19 cellular contexts compared by ENCODE assay signal in the genomic region with DNA sequence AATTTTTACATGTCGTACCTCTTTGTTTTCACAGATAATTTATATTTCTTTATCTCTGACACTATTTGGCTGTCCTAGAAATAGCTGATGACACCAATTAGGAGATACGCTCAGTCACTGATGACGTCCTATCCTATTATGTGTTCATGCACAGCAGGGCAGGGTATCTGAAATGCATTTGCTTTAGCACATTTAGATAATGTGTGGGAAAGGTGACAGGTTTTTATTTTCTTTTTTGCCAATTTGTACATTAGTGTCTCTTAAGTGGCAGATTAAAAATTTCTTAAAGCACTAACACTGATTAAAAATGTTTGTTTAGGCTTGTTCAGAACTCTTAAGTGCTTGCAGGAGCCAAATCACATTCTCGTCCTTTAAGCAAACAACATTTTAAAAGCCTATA. TPM values are rescaled to one million over a fixed set of nuclear protein-coding genes. Genes with fewer than 3 reads are reported as not detected.
DNase-seq lines count a peak whose midpoint lies in the region.
"Had no signal": no experiment of that assay in that cellular context is flagged by ENCODE, and none has a peak within 500 bp of the region (broad histone marks: within the 10 kb centered on the region; RNA-seq: fewer than 3 reads in every experiment).

No MANE protein-coding gene starts in this region.

- H3K4me3 ChIP-seq in GM23248 = no peak overlapping the region
- H3K4me3 ChIP-seq: esophagus muscularis mucosa, GM23338, skin epidermis had no signal

- no peaks in the 10 kb centered on the region for H3K27me3 ChIP-seq in GM23248 (replicated peaks; ENCODE audit: insufficient read depth)
- H3K27me3 ChIP-seq: esophagus muscularis mucosa had no signal

- peaks cover 45% of the 10 kb centered on the region for H3F3A ChIP-seq in GM23248 (ENCODE audit: insufficient read depth)

- WGBS in GM23248 (ENCODE audit: low coverage in 1 of 2, low lambda C conversion rate in 2 of 2, missing lambda C conversion rate in 2 of 2), 2 experiments = 91 to 97% methylated on average over 4 of the region's 4 CpGs

- peaks cover 67% of the 10 kb centered on the region for H3K4me1 ChIP-seq in GM23248 (ENCODE audit: insufficient read depth)

- H3K4me2 ChIP-seq in GM23248 (ENCODE audit: unreplicated experiment) = peak overlapping the region; percentile 3
- H3K4me2 ChIP-seq: GM23338 had no signal

- no peaks in the 10 kb centered on the region for H4K20me1 ChIP-seq in GM23248 (ENCODE audit: insufficient read depth)

- no peak overlapping the region for H2AFZ ChIP-seq in GM23248
- H2AFZ ChIP-seq: GM23338 had no signal

- no peaks in the 10 kb centered on the region for H3K9me3 ChIP-seq in GM23248 (ENCODE audit: low read depth)
- H3K9me3 ChIP-seq: esophagus muscularis mucosa had no signal

- H3K79me2 ChIP-seq in GM23248 (ENCODE audit: insufficient read depth) = no peaks in the 10 kb centered on the region

- no peak overlapping the region for H3K27ac ChIP-seq in GM23248
- H3K27ac ChIP-seq: esophagus muscularis mucosa, skin epidermis had no signal

- H3K9me2 ChIP-seq in GM23248 (ENCODE audit: insufficient read depth) = no peaks in the 10 kb centered on the region

- no peaks in the 10 kb centered on the region for H3K36me3 ChIP-seq in GM23248 (ENCODE audit: low read depth)
- H3K36me3 ChIP-seq: esophagus muscularis mucosa had no signal

- in situ Hi-C loops in GM23248 (cut with MboI) = no loop called here

- DNase-seq in GM23248 = no peak
- DNase-seq in NCI-H1417 treated with DMSO at 0.1 percent for 48 hours (lab: John Stamatoyannopoulos, UW) = peak; percentile 83
- DNase-seq in NCI-H748 (lab: John Stamatoyannopoulos, UW; ENCODE audit: unreplicated experiment) = peak; percentile 95
- peak; percentile 87 for DNase-seq in myocyte (ENCODE audit: low read depth)
- DNase-seq in dedifferentiated amniotic fluid mesenchymal stem cell (ENCODE audit: extremely low spot score) = no peak
- DNase-seq in NAMALWA (ENCODE audit: low spot score) = no peak
- no peak for DNase-seq in GM19240 (ENCODE audit: insufficient read length, low spot score)
- DNase-seq: activated CD4-positive, alpha-beta T cell treated with anti-CD3 and anti-CD28 coated beads for 48 hours; activated CD8-positive, alpha-beta memory T cell treated with anti-CD3 and anti-CD28 coated beads, Interleukin-2, amount 10 ng/mL, durations not matched to agents 7 days and 5 days; cerebellar nuclear complex; effector CD8-positive, alpha-beta T cell; GDM1; left cardiac atrium; NCI-H1694; stimulated activated CD4-positive, alpha-beta T cell treated with anti-CD3 and anti-CD28 coated beads, Interleukin-2, amount 100 ng/mL, for 24 hours; stimulated activated naive B cell treated with anti-CD40 and anti-IgM and Interleukin-4, amounts not matched to agents 10 μg/mL and 1 μg/mL and 100 μg/mL, for 72 hours had no signal

- no peak overlapping the region for H3K9ac ChIP-seq in GM23248

RNA-seq across cellular contexts. Expression of gene CDC42EP3, which starts 39.7 kb away (rescaled TPM):
- total RNA-seq in GM23248 (2014; rRNA removed; shearing (Covaris generic)) = 144 and 166 TPM in 2 replicates
- 289 and 295 TPM in 2 replicates for polyA plus RNA-seq in GM23248 (2016; fragmentation: Nextera tagmentation; extraction: Ambion mirVana)
- 149 and 184 TPM in 2 replicates for total RNA-seq in myocyte
- 161 TPM for polyA plus RNA-seq in myocyte (2012)

Comparison
In these comparisons a context has a peak if more than half of its experiments do, and no peak if none do; other contexts are left out.
1. DNase-seq: peak in NCI-H1417 treated with DMSO at 0.1 percent for 48 hours (single experiment), NCI-H748 (single experiment) and myocyte (single experiment); none in GM23248 (single experiment), dedifferentiated amniotic fluid mesenchymal stem cell (single experiment), NAMALWA (single experiment) and GM19240 (single experiment).